8 cellular contexts compared by ENCODE assay signal in genomic region chr4:78656968-78657445, GRCh38.
DNase-seq lines count a peak whose midpoint lies in the region; ATAC-seq and TF ChIP-seq lines count a peak whose summit lies in the region.

No MANE protein-coding gene starts in this region.

- ATAC-seq in CD4-positive, alpha-beta T cell (ENCODE audit: poor library complexity): peak; percentile 54
- peak; percentile 32 for ATAC-seq in HG02759 (IDR thresholded peaks at IDR 0.05; ENCODE audit: unreplicated experiment)
- ATAC-seq in T-helper 17 cell: peak; percentile 37
- no peak for ATAC-seq in HG03469 (IDR thresholded peaks at IDR 0.05; ENCODE audit: unreplicated experiment)

- H3K9ac ChIP-seq in liver (ENCODE audit: low read depth in 1 of 2, low read length in 2 of 2): no peak overlapping the region

- H3K27me3 Mint-ChIP-seq in CD4-positive, alpha-beta T cell: no peaks in the 10 kb centered on the region
- peaks cover 4% of the 10 kb centered on the region for H3K27me3 Mint-ChIP-seq in T-helper 17 cell

- H3K27ac Mint-ChIP-seq in CD4-positive, alpha-beta T cell: peak overlapping the region; percentile 16
- H3K27ac Mint-ChIP-seq in T-helper 17 cell: peak overlapping the region; percentile 81

- peak; percentile 11 to 17 for TF ChIP-seq RAD21 in liver (IDR thresholded peaks at IDR 0.05)

- intact Hi-C loops in CD4-positive, alpha-beta T cell (cut with DNase I, micrococcal nuclease): no loop called here

- peak in 1 of 10 experiments; percentile 3 for DNase-seq in CD4-positive, alpha-beta T cell
- no peak for DNase-seq in T-helper 17 cell
- DNase-seq in NCI-H524 (lab: John Stamatoyannopoulos, UW): no peak
- no peak for DNase-seq in islet precursor cell
- DNase-seq in NCI-H1417 (lab: John Stamatoyannopoulos, UW): no peak

- peak overlapping the region; percentile 64 for H3K4me3 Mint-ChIP-seq in CD4-positive, alpha-beta T cell
- peak overlapping the region; percentile 87 for H3K4me3 Mint-ChIP-seq in T-helper 17 cell

- H3K36me3 Mint-ChIP-seq in CD4-positive, alpha-beta T cell (ENCODE audit: low read depth): no peaks in the 10 kb centered on the region
- peaks cover 4% of the 10 kb centered on the region for H3K36me3 Mint-ChIP-seq in T-helper 17 cell (ENCODE audit: low read depth)

- H3K27me3 ChIP-seq in CD4-positive, alpha-beta T cell (ENCODE audit: control insufficient read depth, insufficient read depth, low read length): no peaks in the 10 kb centered on the region
- no peaks in the 10 kb centered on the region for H3K27me3 ChIP-seq in liver (ENCODE audit: control insufficient read depth in 4 of 4, insufficient read depth in 4 of 4, low read length in 3 of 4)

- H3K9me3 ChIP-seq in CD4-positive, alpha-beta T cell (ENCODE audit: control insufficient read depth, low read length): no peaks in the 10 kb centered on the region
- H3K9me3 ChIP-seq in T-helper 17 cell (ENCODE audit: control insufficient read depth, low read length, poor library complexity, severe bottlenecking) (no peaks in the 10 kb centered on the region), liver (ENCODE audit: control insufficient read depth in 4 of 4, low read length in 3 of 4) (no peaks in the 10 kb centered on the region)

- H3K4me1 ChIP-seq in liver (ENCODE audit: control insufficient read depth in 4 of 4, insufficient read depth in 4 of 4, low read length in 3 of 4): no peaks in the 10 kb centered on the region

- WGBS in liver: 52% methylated on average over 7 of the region's 7 CpGs

- H3K27ac ChIP-seq in CD4-positive, alpha-beta T cell (ENCODE audit: low read depth, low read length): no peak overlapping the region
- no peak overlapping the region for H3K27ac ChIP-seq in liver (ENCODE audit: low read depth in 1 of 2, low read length in 2 of 2)

- H3K4me3 ChIP-seq in liver (ENCODE audit: low read depth in 1 of 3, low read length in 3 of 3): no peak overlapping the region

- TF ChIP-seq CTCF in CD4-positive, alpha-beta T cell (IDR thresholded peaks at IDR 0.05): no peak
- TF ChIP-seq CTCF in liver (IDR thresholded peaks at IDR 0.05; ENCODE audit: low read depth, low read length, missing input control): no peak

- peaks cover 45% of the 10 kb centered on the region for H3K4me1 Mint-ChIP-seq in CD4-positive, alpha-beta T cell (ENCODE audit: low read depth)
- H3K4me1 Mint-ChIP-seq in T-helper 17 cell: peaks cover 26% of the 10 kb centered on the region

- H3K36me3 ChIP-seq in liver (ENCODE audit: control insufficient read depth in 4 of 4, insufficient read depth in 3 of 4, low read depth in 1 of 4, low read length in 3 of 4): no peaks in the 10 kb centered on the region

- no peaks in the 10 kb centered on the region for H3K9me3 Mint-ChIP-seq in CD4-positive, alpha-beta T cell

- POLR2A ChIA-PET in CD4-positive, alpha-beta T cell (lab: Charles Lee): interaction anchor here (0.8 kb wide), 1 partner anchor 19 kb away, joined by 3 read pairs; no protein-coding TSS in a partner anchor

- CTCF ChIA-PET in CD4-positive, alpha-beta T cell (lab: Charles Lee): interaction anchor here (3.3 kb wide), 1 partner anchor 12 kb away, joined by 17 read pairs; no protein-coding TSS in a partner anchor

TF ChIP-seq in liver, 16 proteins besides CTCF, POLR2A, EP300 and RAD21:
- peak; percentile 12 to 14 for TF ChIP-seq JUND (IDR thresholded peaks at IDR 0.05)
- TF ChIP-seq, protein P1, sequence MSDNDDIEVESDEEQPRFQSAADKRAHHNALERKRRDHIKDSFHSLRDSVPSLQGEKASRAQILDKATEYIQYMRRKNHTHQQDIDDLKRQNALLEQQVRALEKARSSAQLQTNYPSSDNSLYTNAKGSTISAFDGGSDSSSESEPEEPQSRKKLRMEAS (IDR thresholded peaks at IDR 0.05): no peak
